In genomic region chr12:80187660-80188090, GRCh38 we compare ENCODE assay signal across 8 cellular contexts.
A peak's percentile ranks its signal among the peaks of the same experiment; 100 is the strongest.
DNase-seq lines count a peak whose midpoint lies in the region; FAIRE-seq and TF ChIP-seq lines count a peak whose summit lies in the region.

No MANE protein-coding gene starts in this region.

- FAIRE-seq in bronchial epithelial cell (lab: Jason Lieb, UNC) (no peak), GM19239 (lab: Jason Lieb, UNC) (no peak)

- no peak overlapping the region for H3K27ac ChIP-seq in caudate nucleus (ENCODE audit: low read depth, low read length)

- peaks cover 8% of the 10 kb centered on the region for H3K27me3 Mint-ChIP-seq in progenitor cell of endocrine pancreas

- CTCF ChIA-PET in HEK293T (lab: Yijun Ruan, JAX), result interaction anchor here (1.5 to 1.8 kb wide), 2 partner anchors 14 to 83 kb away, joined by 3 to 6 read pairs; no protein-coding TSS in a partner anchor

- H3K4me3 ChIP-seq in bronchial epithelial cell (ENCODE audit: low read depth, low read length), result no peak overlapping the region

- TF ChIP-seq CTCF in bronchial epithelial cell (IDR thresholded peaks at IDR 0.05; ENCODE audit: insufficient read depth, low read length, severe bottlenecking) (no peak), progenitor cell of endocrine pancreas (IDR thresholded peaks at IDR 0.05; ENCODE audit: unreplicated experiment) (no peak)

- POLR2A ChIA-PET in HEK293T (lab: Yijun Ruan, JAX), result interaction anchor here (1.5 kb wide), 1 partner anchor 252 kb away, joined by 3 read pairs; no protein-coding TSS in a partner anchor

- no peaks in the 10 kb centered on the region for H3K9me3 Mint-ChIP-seq in progenitor cell of endocrine pancreas (ENCODE audit: low read depth)

- DNase-seq in DMS153 treated with DMSO at 0.1 percent for 48 hours (lab: John Stamatoyannopoulos, UW; ENCODE audit: unreplicated experiment) (peak; percentile 78), HEK293T (ENCODE audit: extremely low spot score) (peak; percentile 14), NCI-H2171 treated with DMSO at 0.1 percent for 48 hours (lab: John Stamatoyannopoulos, UW) (peak; percentile 94), bronchial epithelial cell (ENCODE audit: low read depth) (peak; percentile 46), progenitor cell of endocrine pancreas (ENCODE audit: low spot score, unreplicated experiment) (no peak), caudate nucleus (lab: John Stamatoyannopoulos, UW) (no peak), mucosa of gallbladder (ENCODE audit: low spot score) (no peak), GM19239 (ENCODE audit: insufficient read length, low spot score) (no peak)

- H3K4me1 Mint-ChIP-seq in progenitor cell of endocrine pancreas (ENCODE audit: low read depth), result no peaks in the 10 kb centered on the region

- no peaks in the 10 kb centered on the region for H3K36me3 Mint-ChIP-seq in progenitor cell of endocrine pancreas (ENCODE audit: insufficient read depth)

- no peaks in the 10 kb centered on the region for H3K36me3 ChIP-seq in bronchial epithelial cell (ENCODE audit: control insufficient read depth, insufficient read depth, low read length)

- H3K27me3 ChIP-seq in bronchial epithelial cell (ENCODE audit: control insufficient read depth, insufficient read depth, low read length), result no peaks in the 10 kb centered on the region

- peak overlapping the region; percentile 22 for H3K27ac Mint-ChIP-seq in progenitor cell of endocrine pancreas

- no peak overlapping the region for H3K4me3 Mint-ChIP-seq in progenitor cell of endocrine pancreas (ENCODE audit: low read depth)

TF ChIP-seq in HEK293T, 16 proteins besides CTCF, POLR2A, EP300 and RAD21:
- TF ChIP-seq SP1 (IDR thresholded peaks at IDR 0.05) (no peak), PKNOX1 (IDR thresholded peaks at IDR 0.05) (0 out of 2 replicates have a peak, but pooled peaks have one; percentile 4), NFRKB (IDR thresholded peaks at IDR 0.05) (no peak)

Comparison
In these comparisons a context has a peak if more than half of its experiments do, and no peak if none do; other contexts are left out.
1. DNase-seq: peak in DMS153 treated with DMSO at 0.1 percent for 48 hours (single experiment), HEK293T (single experiment), NCI-H2171 treated with DMSO at 0.1 percent for 48 hours (single experiment) and bronchial epithelial cell (single experiment); none in progenitor cell of endocrine pancreas (single experiment), caudate nucleus (0 of 61), mucosa of gallbladder (single experiment) and GM19239 (single experiment).